In genomic region chr19:33413426-33413725, GRCh38 we compare ENCODE assay signal across 25 cellular contexts.
"Had no signal": no experiment of that assay in that cellular context is flagged by ENCODE, and none has a peak within 500 bp of the region (broad histone marks: within the 10 kb centered on the region; RNA-seq: fewer than 3 reads in every experiment).

No MANE protein-coding gene starts in this region.

- H3K36me3 ChIP-seq: neural progenitor cell, neutrophil, ovary, thoracic aorta, thyroid gland, vagina had no signal

- H3K9me3 ChIP-seq: neutrophil, ovary, psoas muscle, right lobe of liver, sigmoid colon, stomach, thoracic aorta, thyroid gland, tibial nerve, upper lobe of left lung, vagina had no signal

- H3K4me2 ChIP-seq: neural progenitor cell had no signal

- H2AFZ ChIP-seq: neural progenitor cell, parathyroid adenoma had no signal

- ATAC-seq: naive thymus-derived CD4-positive, alpha-beta T cell; natural killer cell; psoas muscle; right lobe of liver; stimulated activated effector memory CD8-positive, alpha-beta T cell treated with anti-CD3 and anti-CD28 coated beads, Interleukin-12 subunit alpha, Interleukin-12 subunit beta, amount 100 ng/mL, for 72 hours; stimulated activated naive B cell treated with anti-CD40 and anti-IgM and Interleukin-4, amounts not matched to agents 10 μg/mL and 1 μg/mL and 100 μg/mL, for 72 hours had no signal

- H3K4me3 ChIP-seq: neural progenitor cell, ovary, psoas muscle, right lobe of liver, sigmoid colon, stomach, thoracic aorta, thyroid gland, tibial nerve, upper lobe of left lung, vagina had no signal

- H3K4me1 ChIP-seq: neural progenitor cell, parathyroid adenoma, psoas muscle, thyroid gland had no signal

- H3K27me3 ChIP-seq: neural progenitor cell, neutrophil, ovary, right lobe of liver, sigmoid colon, stomach, thyroid gland, tibial nerve, upper lobe of left lung, vagina had no signal

- H3K9ac ChIP-seq: neural progenitor cell, parathyroid adenoma had no signal

- DNase-seq: naive thymus-derived CD4-positive, alpha-beta T cell; natural killer cell; ovary; sigmoid colon; stimulated activated CD4-positive, alpha-beta T cell treated with anti-CD3 and anti-CD28 coated beads, Interleukin-15, amount 100 ng/mL, for 24 hours; stimulated activated CD4-positive, alpha-beta T cell treated with anti-CD3 and anti-CD28 coated beads, Interleukin-2, amount 100 ng/mL, for 24 hours; stimulated activated CD4-positive, alpha-beta T cell treated with anti-CD3 and anti-CD28 coated beads, Interleukin-2, amount 100 ng/mL, for 48 hours; stimulated activated CD4-positive, alpha-beta T cell treated with anti-CD3 and anti-CD28 coated beads, Interleukin-4, amount 100 ng/mL, for 24 hours; stimulated activated naive B cell treated with anti-CD40 and anti-IgM and Interleukin-4, amounts not matched to agents 10 μg/mL and 1 μg/mL and 100 μg/mL, for 72 hours; stimulated activated naive CD4-positive, alpha-beta T cell treated with Interleukin-2 at 50 U/mL for 16 hours; stomach; thyroid gland; trophoblast cell had no signal

- FAIRE-seq: small intestine, urothelium cell line had no signal

- H3K27ac ChIP-seq: neural progenitor cell, neutrophil, ovary, parathyroid adenoma, psoas muscle, right lobe of liver, sigmoid colon, stomach, thoracic aorta, thyroid gland, tibial nerve, upper lobe of left lung, vagina had no signal
